In genomic region chr2:71491551-71491950, GRCh38 we compare ENCODE assay signal across 1 cellular context.
A peak's percentile ranks its signal among the peaks of the same experiment; 100 is the strongest.
TF ChIP-seq lines count a peak whose summit lies in the region.

No MANE protein-coding gene starts in this region.

TF ChIP-seq in K562, 482 proteins besides CTCF, POLR2A, EP300 and RAD21:
- TF ChIP-seq KDM1A (IDR thresholded peaks at IDR 0.05) = 0 out of 4 replicates have a peak, but pooled peaks of 1 of the 2 experiments have one; percentile 25
- peak; percentile 67 for TF ChIP-seq RBM25 (IDR thresholded peaks at IDR 0.05; ENCODE audit: low read depth, low read length, severe bottlenecking)
- TF ChIP-seq BCOR (IDR thresholded peaks at IDR 0.05) = peak; percentile 32; the same call in 1 of the 2 replicates
- peak; percentile 95 for TF ChIP-seq ZNF146 (CRISPR knock-in tag; IDR thresholded peaks at IDR 0.05; ENCODE audit: unreplicated experiment)
